29 cellular contexts compared by ENCODE assay signal in genomic region chr13:103039183-103039582, GRCh38. TPM values are rescaled to one million over a fixed set of nuclear protein-coding genes. Genes with fewer than 3 reads are reported as not detected.
"Had no signal": no experiment of that assay in that cellular context is flagged by ENCODE, and none has a peak within 500 bp of the region (broad histone marks: within the 10 kb centered on the region; RNA-seq: fewer than 3 reads in every experiment).

No MANE protein-coding gene starts in this region.

- ATAC-seq: heart left ventricle; left cardiac atrium; left ventricle myocardium superior; right lobe of liver; stimulated activated effector memory CD8-positive, alpha-beta T cell treated with anti-CD3 and anti-CD28 coated beads, Interleukin-12 subunit alpha, Interleukin-12 subunit beta, amount 100 ng/mL, for 72 hours; stimulated activated naive CD8-positive, alpha-beta T cell treated with anti-CD3 and anti-CD28 coated beads, Interleukin-15, Interleukin-2, amounts not matched to agents 100 U/mL and 50 U/mL, for 24 hours had no signal

- H3K27ac Mint-ChIP-seq: immature natural killer cell; nephron; stimulated activated effector memory CD8-positive, alpha-beta T cell treated with anti-CD3 and anti-CD28 coated beads, Interleukin-12 subunit alpha, Interleukin-12 subunit beta, amount 100 ng/mL, for 72 hours; type B pancreatic cell had no signal

- H3K79me2 ChIP-seq: parathyroid adenoma had no signal

- H3K27ac ChIP-seq: coronary artery, heart left ventricle, parathyroid adenoma, prostate gland, right lobe of liver, suprapubic skin, thyroid gland, uterus had no signal

- H3K27me3 ChIP-seq: heart left ventricle, right lobe of liver, suprapubic skin, thyroid gland, uterus had no signal

- H3K36me3 ChIP-seq: heart left ventricle, prostate gland, right lobe of liver, suprapubic skin, thyroid gland, uterus had no signal

- H3K9me3 Mint-ChIP-seq: immature natural killer cell; naive B cell; nephron; stimulated activated effector memory CD8-positive, alpha-beta T cell treated with anti-CD3 and anti-CD28 coated beads, Interleukin-12 subunit alpha, Interleukin-12 subunit beta, amount 100 ng/mL, for 72 hours; type B pancreatic cell had no signal

- H3K4me1 ChIP-seq: heart left ventricle, parathyroid adenoma, prostate gland, right lobe of liver, thyroid gland, uterus had no signal

- FAIRE-seq: frontal cortex, kidney had no signal

- H3K4me3 ChIP-seq: coronary artery, heart left ventricle, lung, prostate gland, right lobe of liver, suprapubic skin, thyroid gland, uterus had no signal

- H3K27me3 Mint-ChIP-seq: naive B cell, type B pancreatic cell had no signal

- H3K4me1 Mint-ChIP-seq: immature natural killer cell; nephron; stimulated activated effector memory CD8-positive, alpha-beta T cell treated with anti-CD3 and anti-CD28 coated beads, Interleukin-12 subunit alpha, Interleukin-12 subunit beta, amount 100 ng/mL, for 72 hours had no signal

- DNase-seq: effector CD4-positive, alpha-beta T cell; heart left ventricle; hippocampal formation; immature natural killer cell; kidney; left cardiac atrium; left ventricle myocardium superior; mesenchymal stem cell; naive B cell; right lobe of liver; stimulated activated CD4-positive, alpha-beta T cell treated with anti-CD3 and anti-CD28 coated beads, Interleukin-4, amount 100 ng/mL, for 1 hour; stimulated activated CD8-positive, alpha-beta memory T cell treated with anti-CD3 and anti-CD28 coated beads, Interleukin-4, amount 100 ng/mL, for 48 hours; stimulated activated naive CD8-positive, alpha-beta T cell treated with anti-CD3 and anti-CD28 coated beads, Interleukin-15, Interleukin-2, amounts not matched to agents 100 U/mL and 50 U/mL, for 24 hours; thyroid gland; uterus had no signal

- H2AFZ ChIP-seq: parathyroid adenoma had no signal

- H3K36me3 Mint-ChIP-seq: immature natural killer cell; naive B cell; stimulated activated effector memory CD8-positive, alpha-beta T cell treated with anti-CD3 and anti-CD28 coated beads, Interleukin-12 subunit alpha, Interleukin-12 subunit beta, amount 100 ng/mL, for 72 hours; type B pancreatic cell had no signal

- H3K4me3 Mint-ChIP-seq: immature natural killer cell; naive B cell; nephron; stimulated activated effector memory CD8-positive, alpha-beta T cell treated with anti-CD3 and anti-CD28 coated beads, Interleukin-12 subunit alpha, Interleukin-12 subunit beta, amount 100 ng/mL, for 72 hours; type B pancreatic cell had no signal

RNA-seq across cellular contexts. Expression of gene SLC10A2, which starts 27.0 kb away (rescaled TPM):
- total RNA-seq: dermis microvascular lymphatic vessel endothelial cell, glomerular endothelial cell, heart left ventricle, left cardiac atrium, left ventricle myocardium superior, omental fat pad, prostate gland, renal cortical epithelial cell, right lobe of liver, thyroid gland, uterus had no signal
- polyA plus RNA-seq: esophagus, heart left ventricle, immature natural killer cell, lung had no signal
